ENCODE assay signal across 25 cellular contexts in genomic region chr13:112760440-112760839, GRCh38.
DNase-seq lines count a peak whose midpoint lies in the region; ATAC-seq and TF ChIP-seq lines count a peak whose summit lies in the region.
"Had no signal": no experiment of that assay in that cellular context is flagged by ENCODE, and none has a peak within 500 bp of the region (broad histone marks: within the 10 kb centered on the region; RNA-seq: fewer than 3 reads in every experiment).

No MANE protein-coding gene starts in this region.

- no peaks in the 10 kb centered on the region for H3K9me3 ChIP-seq in smooth muscle cell (replicated peaks; ENCODE audit: low read depth)
- H3K9me3 ChIP-seq: BE2C, right lobe of liver had no signal

- no peak overlapping the region for H3K9ac ChIP-seq in smooth muscle cell (ENCODE audit: low read depth)
- H3K9ac ChIP-seq: KMS-11 had no signal

- no peaks in the 10 kb centered on the region for H3K36me3 ChIP-seq in smooth muscle cell (ENCODE audit: low read depth)
- H3K36me3 ChIP-seq: BE2C, right lobe of liver had no signal

- DNase-seq in LNCaP clone FGC (ENCODE audit: low read depth) (peak; percentile 99), fibroblast of villous mesenchyme (ENCODE audit: low read depth) (peak; percentile 79), middle frontal gyrus (ENCODE audit: extremely low spot score, low spot score) (no peak), smooth muscle cell (lab: John Stamatoyannopoulos, UW; ENCODE audit: unreplicated experiment) (no peak)
- DNase-seq: activated CD4-positive, alpha-beta memory T cell treated with anti-CD3 and anti-CD28 coated beads for 36 hours; activated gamma-delta T cell treated with Interleukin-2 at 50 U/mL for 16 hours; activated T-cell treated with anti-CD3 and anti-CD28 coated beads for 4 hours; amygdala; BE2C; cerebellar nuclear complex; COR-L47; DND-41; effector memory CD8-positive, alpha-beta T cell; foreskin melanocyte; mesendoderm; naive thymus-derived CD8-positive, alpha-beta T cell; NCI-H1930; NCI-H345 had no signal

- H3K79me2 ChIP-seq in smooth muscle cell (ENCODE audit: low read depth), result peaks cover 21% of the 10 kb centered on the region

- TF ChIP-seq CTCF in LNCaP clone FGC (IDR thresholded peaks at IDR 0.05; ENCODE audit: control insufficient read depth, extremely low read depth, insufficient read depth) (no peak), fibroblast of villous mesenchyme (IDR thresholded peaks at IDR 0.05; ENCODE audit: insufficient read depth, low read depth, low read length) (no peak), smooth muscle cell (IDR thresholded peaks at IDR 0.05; ENCODE audit: borderline replicate concordance, insufficient read depth, poor library complexity, severe bottlenecking) (no peak)

- no peak for ATAC-seq in GM18520 (IDR thresholded peaks at IDR 0.05; ENCODE audit: unreplicated experiment)
- ATAC-seq: effector memory CD8-positive, alpha-beta T cell; naive thymus-derived CD8-positive, alpha-beta T cell; right lobe of liver; stimulated activated effector memory CD8-positive, alpha-beta T cell treated with anti-CD3 and anti-CD28 coated beads, Interleukin-12 subunit alpha, Interleukin-12 subunit beta, amount 100 ng/mL, for 72 hours had no signal

- peak overlapping the region; percentile 50 for H3K4me3 ChIP-seq in LNCaP clone FGC (ENCODE audit: low read depth, low read length)
- no peak overlapping the region for H3K4me3 ChIP-seq in fibroblast of villous mesenchyme (ENCODE audit: low read depth, low read length)
- no peak overlapping the region for H3K4me3 ChIP-seq in smooth muscle cell
- H3K4me3 ChIP-seq: right lobe of liver had no signal

- H3K27ac ChIP-seq in cingulate gyrus (ENCODE audit: low read depth, low read length) (peak overlapping the region; percentile 15), temporal lobe (ENCODE audit: low read depth, low read length) (peak overlapping the region; percentile 63), smooth muscle cell (ENCODE audit: low read depth) (no peak overlapping the region)
- H3K27ac ChIP-seq: KMS-11, right lobe of liver, VCaP had no signal

- peaks cover 10% of the 10 kb centered on the region for H3F3A ChIP-seq in smooth muscle cell (ENCODE audit: low read depth)

- no peak overlapping the region for H2AFZ ChIP-seq in smooth muscle cell (ENCODE audit: low read depth)

- no peaks in the 10 kb centered on the region for H3K27me3 ChIP-seq in smooth muscle cell (ENCODE audit: low read depth)
- H3K27me3 ChIP-seq: BE2C, right lobe of liver had no signal

- peaks cover 18% of the 10 kb centered on the region for H4K20me1 ChIP-seq in smooth muscle cell (ENCODE audit: low read depth)

- H3K4me1 ChIP-seq in smooth muscle cell (ENCODE audit: low read depth), result peaks cover 21% of the 10 kb centered on the region
- H3K4me1 ChIP-seq: BE2C had no signal

- no peak overlapping the region for H3K4me2 ChIP-seq in smooth muscle cell
- H3K4me2 ChIP-seq: KMS-11 had no signal

- 86% methylated on average over 3 of the region's 3 CpGs for WGBS in smooth muscle cell (ENCODE audit: low lambda C conversion rate)

Comparison
In these comparisons a context has a peak if more than half of its experiments do, and no peak if none do; other contexts are left out.
1. DNase-seq: peak in LNCaP clone FGC (single experiment) and fibroblast of villous mesenchyme (single experiment); none in middle frontal gyrus (single experiment) and smooth muscle cell (single experiment).